ENCODE assay signal across 8 cellular contexts in genomic region chr12:132955094-132955932, GRCh38. TPM values are rescaled to one million over a fixed set of nuclear protein-coding genes. Genes with fewer than 3 reads are reported as not detected.
DNase-seq lines count a peak whose midpoint lies in the region; ATAC-seq and TF ChIP-seq lines count a peak whose summit lies in the region.

No MANE protein-coding gene starts in this region.

- H3K27me3 ChIP-seq in SU-DHL-6 (ENCODE audit: low read length) (no peaks in the 10 kb centered on the region), thyroid gland (no peaks in the 10 kb centered on the region)

- peaks cover 13% of the 10 kb centered on the region; the same call in 1 of the 2 replicates for H3F3A ChIP-seq in SU-DHL-6 (ENCODE audit: insufficient read depth)

- ATAC-seq in GM19455 (IDR thresholded peaks at IDR 0.05; ENCODE audit: unreplicated experiment), result peak; percentile 33

- H3K79me2 ChIP-seq in SU-DHL-6 (ENCODE audit: insufficient read depth, low read length), result peaks cover 20% of the 10 kb centered on the region

- WGBS in thyroid gland, 2 donors, result 11 to 12% methylated on average over 27 of the region's 32 CpGs

- peak overlapping the region; percentile 91 for H3K27ac Mint-ChIP-seq in mesothelial cell of epicardium

- H3K9me2 ChIP-seq in SU-DHL-6 (replicated peaks; ENCODE audit: insufficient read depth, low read length), result no peaks in the 10 kb centered on the region

- H3K36me3 Mint-ChIP-seq in mesothelial cell of epicardium, result peaks cover 41% of the 10 kb centered on the region

- peaks cover 27% of the 10 kb centered on the region for H3K9me3 Mint-ChIP-seq in mesothelial cell of epicardium

- no peak overlapping the region for H2AFZ ChIP-seq in SU-DHL-6 (ENCODE audit: low read depth, low read length, severe bottlenecking)

- H3K27ac ChIP-seq in SU-DHL-6 (ENCODE audit: low read depth, low read length) (peak overlapping the region; percentile 14; the same call in 1 of the 2 replicates), thyroid gland (peak overlapping the region; percentile 84 to 95 (median 89))

- H3K4me2 ChIP-seq in SU-DHL-6 (ENCODE audit: low read depth, low read length, poor library complexity, severe bottlenecking), result peak overlapping the region; percentile 59

- H3K36me3 ChIP-seq in SU-DHL-6 (ENCODE audit: low read length) (no peaks in the 10 kb centered on the region), thyroid gland (no peaks in the 10 kb centered on the region)

- peaks cover 13 to 20% of the 10 kb centered on the region in 2 donors for H3K4me1 ChIP-seq in thyroid gland

- intact Hi-C loops in thyroid gland (cut with DNase I) (no loop called here), posterior vena cava (cut with DNase I) (no loop called here)

- H3K9me3 ChIP-seq in SU-DHL-6 (ENCODE audit: insufficient read depth, low read length), result peaks cover 29% of the 10 kb centered on the region; the same call in 1 of the 2 replicates
- no peaks in the 10 kb centered on the region for H3K9me3 ChIP-seq in thyroid gland

- peak overlapping the region; percentile 61 for H3K9ac ChIP-seq in SU-DHL-6 (ENCODE audit: low read length)

- peak overlapping the region; percentile 87 for H3K4me3 Mint-ChIP-seq in mesothelial cell of epicardium

- DNase-seq in DMS79 (lab: John Stamatoyannopoulos, UW) (peak; percentile 33), HK-2 (ENCODE audit: unreplicated experiment) (peak; percentile 64), epidermal melanocyte (ENCODE audit: insufficient read length, low spot score) (peak; percentile 42), mesothelial cell of epicardium (ENCODE audit: low spot score in 2 of 2, unreplicated experiment in 2 of 2) (peak in 1 of 2 experiments; percentile 50), thyroid gland (peak; percentile 50 to 63), posterior vena cava (ENCODE audit: low spot score) (no peak)

- no peak for TF ChIP-seq POLR2A in thyroid gland (IDR thresholded peaks at IDR 0.05)

- H3K27me3 Mint-ChIP-seq in mesothelial cell of epicardium (ENCODE audit: low read depth), result no peaks in the 10 kb centered on the region

- H3K4me3 ChIP-seq in SU-DHL-6 (ENCODE audit: insufficient read depth, low read length, poor library complexity, severe bottlenecking) (peak overlapping the region; percentile 83), thyroid gland (replicated peaks in 1 of 3) (peak overlapping the region; percentile 13 to 89 (median 88))

- no peaks in the 10 kb centered on the region for H4K20me1 ChIP-seq in SU-DHL-6 (ENCODE audit: low read depth, low read length)

- peaks cover 17% of the 10 kb centered on the region for H3K4me1 Mint-ChIP-seq in mesothelial cell of epicardium

- TF ChIP-seq CTCF in SU-DHL-6 (IDR thresholded peaks at IDR 0.05; ENCODE audit: insufficient read depth, low read length, poor library complexity, severe bottlenecking), result no peak
- TF ChIP-seq CTCF in mesothelial cell of epicardium (IDR thresholded peaks at IDR 0.05; ENCODE audit: unreplicated experiment), result no peak
- TF ChIP-seq CTCF in thyroid gland (IDR thresholded peaks at IDR 0.05), result no peak

RNA-seq across cellular contexts. Expression of gene ZNF605, which starts 0.8 kb away (rescaled TPM):
- total RNA-seq in mesothelial cell of epicardium, result 31.3 to 33.5 TPM (median 31.3 TPM) in 3 replicates
- total RNA-seq in thyroid gland, result 10 to 100 TPM; 22.6 to 26.1 (median 24.1) TPM
- total RNA-seq in posterior vena cava, result 10 to 100 TPM; 10.2 to 12.2 TPM

RNA-seq across cellular contexts. Expression of gene ZNF26, which starts 30.9 kb away (rescaled TPM):
- total RNA-seq in mesothelial cell of epicardium (21.0 to 23.9 TPM (median 21.7 TPM) in 3 replicates), thyroid gland (10 to 100 TPM; 10.3 to 25.4 (median 16.4) TPM), posterior vena cava (10 to 100 TPM in 1 of 2 donors, 1 to 10 TPM in 1; 8.6 to 10.2 TPM)
